Comparison of ENCODE assay signal across 35 cellular contexts in genomic region chr3:107818025-107818424, GRCh38.
"Had no signal": no experiment of that assay in that cellular context is flagged by ENCODE, and none has a peak within 500 bp of the region (broad histone marks: within the 10 kb centered on the region; RNA-seq: fewer than 3 reads in every experiment).

No MANE protein-coding gene starts in this region.

- H3K27me3 ChIP-seq: adrenal gland, body of pancreas, esophagus muscularis mucosa had no signal

- H3K36me3 Mint-ChIP-seq: activated CD4-positive, alpha-beta memory T cell treated with anti-CD3 and anti-CD28 coated beads for 36 hours; activated CD8-positive, alpha-beta memory T cell treated with anti-CD3 and anti-CD28 coated beads, Interleukin-2, amount 10 ng/mL, durations not matched to agents 7 days and 5 days; activated naive CD4-positive, alpha-beta T cell treated with anti-CD3 and anti-CD28 coated beads, Interleukin-2, amount 50 U/mL, for 24 hours; activated naive CD8-positive, alpha-beta T cell treated with anti-CD3 and anti-CD28 coated beads for 36 hours had no signal

- H3K9me3 Mint-ChIP-seq: activated CD4-positive, alpha-beta memory T cell treated with anti-CD3 and anti-CD28 coated beads for 36 hours; activated CD4-positive, alpha-beta T cell treated with anti-CD3 and anti-CD28 coated beads, Interleukin-2, amount 10 ng/mL, durations not matched to agents 24 days and 14 days; activated naive CD4-positive, alpha-beta T cell treated with anti-CD3 and anti-CD28 coated beads for 36 hours; activated naive CD4-positive, alpha-beta T cell treated with anti-CD3 and anti-CD28 coated beads, Interleukin-2, amount 50 U/mL, for 24 hours; activated naive CD8-positive, alpha-beta T cell treated with anti-CD3 and anti-CD28 coated beads for 36 hours; activated naive CD8-positive, alpha-beta T cell treated with anti-CD3 and anti-CD28 coated beads, Interleukin-2, amount 50 U/mL, for 24 hours; activated T-helper 1 cell treated with anti-CD3 and anti-CD28 coated beads, Interleukin-12 subunit alpha, Interleukin-12 subunit beta, Interleukin-2, Interleukin-4 antibody, amounts not matched to agents 30 ng/mL and 10 ng/mL and 1 ng/mL, durations not matched to agents 14 hours and 24 hours and 36 hours; activated T-helper 2 cell treated with anti-CD3 and anti-CD28 coated beads, Interferon-gamma antibody, Interleukin-2, Interleukin-4, amounts not matched to agents 10 μg/mL and 5 μg/mL and 100 μg/mL, durations not matched to agents 14 hours and 24 hours and 36 hours; effector memory CD8-positive, alpha-beta T cell; T-helper 2 cell treated with Interferon-gamma antibody and Interleukin-4, amounts not matched to agents 5 μg/mL and 100 μg/mL, for 36 hours had no signal

- H3K27ac Mint-ChIP-seq: activated CD4-positive, alpha-beta memory T cell treated with anti-CD3 and anti-CD28 coated beads for 36 hours; activated CD4-positive, alpha-beta T cell treated with anti-CD3 and anti-CD28 coated beads for 36 hours; activated CD4-positive, alpha-beta T cell treated with anti-CD3 and anti-CD28 coated beads, Interleukin-2, amount 10 ng/mL, durations not matched to agents 24 days and 14 days; activated CD8-positive, alpha-beta memory T cell treated with anti-CD3 and anti-CD28 coated beads, Interleukin-2, amount 10 ng/mL, durations not matched to agents 7 days and 5 days; activated CD8-positive, alpha-beta T cell treated with anti-CD3 and anti-CD28 coated beads, Interleukin-2, amount 10 ng/mL, durations not matched to agents 7 days and 5 days; activated naive CD4-positive, alpha-beta T cell treated with anti-CD3 and anti-CD28 coated beads for 36 hours; activated naive CD4-positive, alpha-beta T cell treated with anti-CD3 and anti-CD28 coated beads, Interleukin-2, amount 50 U/mL, for 24 hours; activated naive CD8-positive, alpha-beta T cell treated with anti-CD3 and anti-CD28 coated beads for 36 hours; activated naive CD8-positive, alpha-beta T cell treated with anti-CD3 and anti-CD28 coated beads, Interleukin-2, amount 50 U/mL, for 24 hours; activated T-helper 1 cell treated with anti-CD3 and anti-CD28 coated beads, Interleukin-12 subunit alpha, Interleukin-12 subunit beta, Interleukin-2, Interleukin-4 antibody, amounts not matched to agents 30 ng/mL and 10 ng/mL and 1 ng/mL, durations not matched to agents 14 hours and 24 hours and 36 hours; activated T-helper 2 cell treated with anti-CD3 and anti-CD28 coated beads, Interferon-gamma antibody, Interleukin-2, Interleukin-4, amounts not matched to agents 10 μg/mL and 5 μg/mL and 100 μg/mL, durations not matched to agents 14 hours and 24 hours and 36 hours; effector memory CD8-positive, alpha-beta T cell; T-helper 17 cell; T-helper 2 cell treated with Interferon-gamma antibody and Interleukin-4, amounts not matched to agents 5 μg/mL and 100 μg/mL, for 36 hours had no signal

- H3K4me1 Mint-ChIP-seq: activated CD4-positive, alpha-beta T cell treated with anti-CD3 and anti-CD28 coated beads for 36 hours; activated CD4-positive, alpha-beta T cell treated with anti-CD3 and anti-CD28 coated beads, Interleukin-2, amount 10 ng/mL, durations not matched to agents 24 days and 14 days; activated CD8-positive, alpha-beta memory T cell treated with anti-CD3 and anti-CD28 coated beads, Interleukin-2, amount 10 ng/mL, durations not matched to agents 7 days and 5 days; T-helper 17 cell had no signal

- H3K4me1 ChIP-seq: body of pancreas had no signal

- H3K9me3 ChIP-seq: adrenal gland, body of pancreas, esophagus muscularis mucosa, gastroesophageal sphincter had no signal

- DNase-seq: activated CD4-positive, alpha-beta memory T cell treated with anti-CD3 and anti-CD28 coated beads for 36 hours; activated CD4-positive, alpha-beta T cell treated with anti-CD3 and anti-CD28 coated beads for 36 hours; activated CD4-positive, alpha-beta T cell treated with anti-CD3 and anti-CD28 coated beads, Interleukin-2, amount 10 ng/mL, durations not matched to agents 24 days and 14 days; activated CD4-positive, CD25-positive, alpha-beta regulatory T cell; activated CD4-positive, CD25-positive, alpha-beta regulatory T cell treated with anti-CD3 and anti-CD28 coated beads, Interleukin-2, amount 50 U/mL, for 72 hours; activated CD8-positive, alpha-beta memory T cell treated with anti-CD3 and anti-CD28 coated beads, Interleukin-2, amount 10 ng/mL, durations not matched to agents 7 days and 5 days; activated CD8-positive, alpha-beta memory T cell treated with anti-CD3 and anti-CD28 coated beads, Interleukin-2, amount 50 U/mL, for 4 hours; activated CD8-positive, alpha-beta T cell treated with anti-CD3 and anti-CD28 coated beads, Interleukin-2, amount 10 ng/mL, durations not matched to agents 7 days and 5 days; activated effector memory CD4-positive, alpha-beta T cell treated with anti-CD3 and anti-CD28 coated beads, Interleukin-2, amount 50 U/mL, for 16 hours; activated naive CD4-positive, alpha-beta T cell treated with anti-CD3 and anti-CD28 coated beads for 36 hours; activated naive CD8-positive, alpha-beta T cell treated with anti-CD3 and anti-CD28 coated beads for 36 hours; activated naive CD8-positive, alpha-beta T cell treated with anti-CD3 and anti-CD28 coated beads, Interleukin-2, amount 50 U/mL, for 24 hours; activated T-cell treated with anti-CD3 and anti-CD28 coated beads, Interleukin-2, amount 50 U/mL, for 1 hour; activated T-cell treated with anti-CD3 and anti-CD28 coated beads, Interleukin-2, amount 50 U/mL, for 48 hours; adrenal gland; amygdala; aorta; body of pancreas; caudate nucleus; cortex of kidney; dermis blood vessel endothelial cell; effector CD4-positive, alpha-beta T cell; effector memory CD8-positive, alpha-beta T cell; erythroblast; foreskin melanocyte; T-helper 1 cell; T-helper 17 cell; T1000 had no signal

- H3K36me3 ChIP-seq: adrenal gland, esophagus muscularis mucosa, gastroesophageal sphincter had no signal

- H3K4me3 Mint-ChIP-seq: activated CD4-positive, alpha-beta memory T cell treated with anti-CD3 and anti-CD28 coated beads for 36 hours; activated CD4-positive, alpha-beta T cell treated with anti-CD3 and anti-CD28 coated beads for 36 hours; activated CD4-positive, alpha-beta T cell treated with anti-CD3 and anti-CD28 coated beads, Interleukin-2, amount 10 ng/mL, durations not matched to agents 24 days and 14 days; activated CD8-positive, alpha-beta memory T cell treated with anti-CD3 and anti-CD28 coated beads, Interleukin-2, amount 10 ng/mL, durations not matched to agents 7 days and 5 days; activated CD8-positive, alpha-beta T cell treated with anti-CD3 and anti-CD28 coated beads, Interleukin-2, amount 10 ng/mL, durations not matched to agents 7 days and 5 days; activated naive CD4-positive, alpha-beta T cell treated with anti-CD3 and anti-CD28 coated beads for 36 hours; activated naive CD4-positive, alpha-beta T cell treated with anti-CD3 and anti-CD28 coated beads, Interleukin-2, amount 50 U/mL, for 24 hours; activated naive CD8-positive, alpha-beta T cell treated with anti-CD3 and anti-CD28 coated beads for 36 hours; activated naive CD8-positive, alpha-beta T cell treated with anti-CD3 and anti-CD28 coated beads, Interleukin-2, amount 50 U/mL, for 24 hours; activated T-helper 1 cell treated with anti-CD3 and anti-CD28 coated beads, Interleukin-12 subunit alpha, Interleukin-12 subunit beta, Interleukin-2, Interleukin-4 antibody, amounts not matched to agents 30 ng/mL and 10 ng/mL and 1 ng/mL, durations not matched to agents 14 hours and 24 hours and 36 hours; effector memory CD8-positive, alpha-beta T cell; T-helper 17 cell; T-helper 2 cell treated with Interferon-gamma antibody and Interleukin-4, amounts not matched to agents 5 μg/mL and 100 μg/mL, for 36 hours had no signal

- ATAC-seq: activated CD4-positive, alpha-beta T cell treated with anti-CD3 and anti-CD28 coated beads for 36 hours; activated CD8-positive, alpha-beta memory T cell treated with anti-CD3 and anti-CD28 coated beads, Interleukin-2, amount 10 ng/mL, durations not matched to agents 7 days and 5 days; activated CD8-positive, alpha-beta T cell treated with anti-CD3 and anti-CD28 coated beads, Interleukin-2, amount 10 ng/mL, durations not matched to agents 7 days and 5 days; activated naive CD8-positive, alpha-beta T cell treated with anti-CD3 and anti-CD28 coated beads, Interleukin-2, amount 50 U/mL, for 24 hours; body of pancreas; effector memory CD8-positive, alpha-beta T cell; gastroesophageal sphincter; T-helper 17 cell had no signal

- FAIRE-seq: colon had no signal

- H3K4me3 ChIP-seq: adrenal gland, body of pancreas, esophagus muscularis mucosa, gastroesophageal sphincter had no signal

- H3K27ac ChIP-seq: adrenal gland, body of pancreas, esophagus muscularis mucosa, gastroesophageal sphincter had no signal
